ENCODE assay signal across 1 cellular context in the genomic region with DNA sequence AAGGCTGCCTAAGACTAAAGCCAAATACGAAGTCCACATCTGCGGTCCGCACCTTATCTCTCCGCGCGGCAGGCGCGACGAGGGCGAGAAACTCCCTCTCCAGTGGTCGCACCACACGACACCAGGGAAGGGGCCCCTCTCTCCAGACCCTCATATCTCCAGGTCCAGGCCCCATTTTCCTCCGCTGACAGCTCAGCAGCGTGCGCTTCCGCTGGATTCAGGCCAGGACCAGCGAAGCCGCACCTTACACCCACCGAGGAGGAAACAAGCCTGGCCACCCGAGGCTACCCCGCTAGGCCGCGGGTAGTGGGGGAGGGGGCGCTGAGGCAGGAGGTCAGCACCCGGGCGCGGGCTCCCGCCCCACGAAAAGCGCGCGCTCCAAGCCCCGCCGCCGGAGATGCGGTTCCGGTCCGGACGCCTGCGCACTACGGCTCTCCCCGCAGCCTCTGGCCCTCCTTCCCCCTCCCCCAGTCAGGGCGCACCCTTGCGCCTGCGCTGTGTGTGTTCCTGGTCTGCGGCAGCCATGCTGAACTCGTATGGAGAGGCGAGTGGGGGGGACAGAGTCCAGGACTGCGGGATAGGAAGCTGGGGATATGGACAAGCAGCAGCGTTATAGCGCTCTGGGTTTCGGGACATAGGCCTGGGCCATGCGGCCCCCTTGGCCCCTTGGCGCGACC.
A peak's percentile ranks its signal among the peaks of the same experiment; 100 is the strongest.
TF ChIP-seq lines count a peak whose summit lies in the region.

Gene BRD2 (plus strand): TSS at position 502 of the 677 bp plus-strand sequence. CDS start 4,305 bp downstream, outside the sequence.

TF ChIP-seq in HEK293, 187 proteins besides CTCF, POLR2A, EP300 and RAD21 (continued from another document):
- no peak for TF ChIP-seq HOXD13 (CRISPR knock-in tag; IDR thresholded peaks at IDR 0.05; ENCODE audit: borderline replicate concordance)
- TF ChIP-seq PRDM1 (tag by site-specific recombination; IDR thresholded peaks at IDR 0.05), result no peak
- TF ChIP-seq ZNF274 (IDR thresholded peaks at IDR 0.05; ENCODE audit: low read length), result no peak
- TF ChIP-seq ZNF274 (tag by site-specific recombination; IDR thresholded peaks at IDR 0.05; ENCODE audit: borderline replicate concordance), result no peak
- no peak; the same call in 1 of the 2 replicates for TF ChIP-seq ZNF121 (tag by site-specific recombination; IDR thresholded peaks at IDR 0.05)
- TF ChIP-seq ZNF239 (tag by site-specific recombination; IDR thresholded peaks at IDR 0.05), result no peak
- TF ChIP-seq, protein P1, sequence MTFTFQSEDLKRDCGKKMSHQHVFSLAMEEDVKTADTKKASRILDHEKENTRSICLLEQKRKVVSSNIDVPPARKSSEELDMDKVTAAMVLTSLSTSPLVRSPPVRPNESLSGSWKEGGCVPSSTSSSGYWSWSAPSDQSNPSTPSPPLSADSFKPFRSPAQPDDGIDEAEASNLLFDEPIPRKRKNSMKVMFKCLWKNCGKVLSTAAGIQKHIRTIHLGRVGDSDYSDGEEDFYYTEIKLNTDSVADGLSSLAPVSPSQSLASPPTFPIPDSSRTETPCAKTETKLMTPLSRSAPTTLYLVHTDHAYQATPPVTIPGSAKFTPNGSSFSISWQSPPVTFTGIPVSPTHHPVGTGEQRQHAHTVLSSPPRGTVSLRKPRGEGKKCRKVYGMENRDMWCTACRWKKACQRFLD (tag by site-specific recombination; IDR thresholded peaks at IDR 0.05), result no peak
- peak; percentile 75; the same call in 1 of the 2 replicates for TF ChIP-seq GLI4 (tag by site-specific recombination; IDR thresholded peaks at IDR 0.05)
- peak; percentile 69; the same call in 1 of the 2 replicates for TF ChIP-seq ZNF24 (tag by site-specific recombination; IDR thresholded peaks at IDR 0.05)
- TF ChIP-seq TCF7L2 (IDR thresholded peaks at IDR 0.05; ENCODE audit: borderline replicate concordance, low read depth, low read length), result no peak
- peak; percentile 61 for TF ChIP-seq EGR2 (tag by site-specific recombination; IDR thresholded peaks at IDR 0.05; ENCODE audit: low read depth)
- no peak for TF ChIP-seq ZNF292 (tag by site-specific recombination; IDR thresholded peaks at IDR 0.05; ENCODE audit: borderline replicate concordance, low read depth)
